In genomic region chr2:130813722-130814121, GRCh38 we compare ENCODE assay signal across 15 cellular contexts. TPM values are rescaled to one million over a fixed set of nuclear protein-coding genes. Genes with fewer than 3 reads are reported as not detected.
DNase-seq lines count a peak whose midpoint lies in the region; ATAC-seq and TF ChIP-seq lines count a peak whose summit lies in the region.
"Had no signal": no experiment of that assay in that cellular context is flagged by ENCODE, and none has a peak within 500 bp of the region (broad histone marks: within the 10 kb centered on the region; RNA-seq: fewer than 3 reads in every experiment).

No MANE protein-coding gene starts in this region.

- peak overlapping the region; percentile 61 for H3K14ac ChIP-seq in neuronal stem cell (ENCODE audit: low read length)

- H3K18ac ChIP-seq in neuronal stem cell (ENCODE audit: low read length): peak overlapping the region; percentile 62

- DNase-seq in H7 (peak; percentile 13), chondrocyte (ENCODE audit: low spot score) (peak; percentile 38), mesenteric fat pad (ENCODE audit: low spot score) (peak; percentile 72), neuronal stem cell (ENCODE audit: low spot score) (no peak), AG08395 (ENCODE audit: low spot score) (no peak), NCI-H1417 (lab: John Stamatoyannopoulos, UW) (no peak)
- DNase-seq in activated CD4-positive, alpha-beta T cell treated with anti-CD3 and anti-CD28 coated beads for 36 hours: no peak
- DNase-seq: CD4-positive, CD25-positive, alpha-beta regulatory T cell; DMS53; GF-D8 had no signal

- no CpG with 5 or more reads among the region's 5 CpGs for WGBS in neuronal stem cell (ENCODE audit: extremely low coverage in 2 of 2, insufficient read length in 2 of 2, insufficient replicate concordance in 1 of 2), 2 donors

- no peak for TF ChIP-seq CTCF in chondrocyte (IDR thresholded peaks at IDR 0.05)

- H3K79me1 ChIP-seq in neuronal stem cell (ENCODE audit: low read depth, low read length): no peaks in the 10 kb centered on the region

- H2AFZ ChIP-seq in neuronal stem cell (ENCODE audit: low read length): no peak overlapping the region

- peaks cover 0 to 1% of the 10 kb centered on the region in 2 donors for H3K9me3 ChIP-seq in neuronal stem cell (replicated peaks in 1 of 2; ENCODE audit: control insufficient read depth in 2 of 2, insufficient read depth in 1 of 2, low read depth in 1 of 2, low read length in 2 of 2)

- no peaks in the 10 kb centered on the region for H3K36me3 ChIP-seq in H7 (replicated peaks; ENCODE audit: control insufficient read depth, insufficient read depth, low read length)
- H3K36me3 ChIP-seq in neuronal stem cell (replicated peaks in 1 of 2; ENCODE audit: control insufficient read depth in 2 of 2, insufficient read depth in 2 of 2, low read length in 2 of 2): no peaks in the 10 kb centered on the region
- H3K36me3 ChIP-seq: BLaER1 treated with 17β-estradiol and CSF1 and Interleukin-3, amounts not matched to agents 10 nM and 100 nM had no signal

- no peak overlapping the region for H2AK5ac ChIP-seq in neuronal stem cell (ENCODE audit: low read depth, low read length)

- no peak overlapping the region for H2BK120ac ChIP-seq in neuronal stem cell (ENCODE audit: low read depth, low read length)

- H2BK5ac ChIP-seq in neuronal stem cell (ENCODE audit: low read length): peak overlapping the region; percentile 56

- H3K9me3 Mint-ChIP-seq in chondrocyte (ENCODE audit: low read depth): peaks cover 5% of the 10 kb centered on the region
- H3K9me3 Mint-ChIP-seq in activated CD4-positive, alpha-beta T cell treated with anti-CD3 and anti-CD28 coated beads for 36 hours (ENCODE audit: low read depth): no peaks in the 10 kb centered on the region

- H3K27ac Mint-ChIP-seq in chondrocyte (ENCODE audit: unreplicated experiment): no peak overlapping the region
- H3K27ac Mint-ChIP-seq in activated CD4-positive, alpha-beta T cell treated with anti-CD3 and anti-CD28 coated beads for 36 hours: no peak overlapping the region
- H3K27ac Mint-ChIP-seq: CD4-positive, CD25-positive, alpha-beta regulatory T cell had no signal

- no peak overlapping the region for H4K91ac ChIP-seq in neuronal stem cell (ENCODE audit: low read depth, low read length, poor library complexity)

- intact Hi-C loops in activated CD4-positive, alpha-beta T cell treated with anti-CD3 and anti-CD28 coated beads for 36 hours (cut with DNase I, micrococcal nuclease): no loop called here

- H3K4me3 ChIP-seq in H7 (ENCODE audit: insufficient read depth, low read depth, low read length): no peak overlapping the region
- H3K4me3 ChIP-seq in neuronal stem cell (ENCODE audit: low read length in 2 of 2): no peak overlapping the region
- H3K4me3 ChIP-seq: BLaER1 treated with 17β-estradiol and CSF1 and Interleukin-3, amounts not matched to agents 10 nM and 100 nM had no signal

- H3K9ac ChIP-seq in neuronal stem cell (ENCODE audit: low read depth, low read length, poor library complexity): no peak overlapping the region
- H3K9ac ChIP-seq: BLaER1 treated with 17β-estradiol and CSF1 and Interleukin-3, amounts not matched to agents 10 nM and 100 nM had no signal

- no peak overlapping the region for H2BK12ac ChIP-seq in neuronal stem cell (ENCODE audit: low read length)

- peaks cover 24% of the 10 kb centered on the region for H3K27me3 Mint-ChIP-seq in chondrocyte (ENCODE audit: low read depth)
- H3K27me3 Mint-ChIP-seq in activated CD4-positive, alpha-beta T cell treated with anti-CD3 and anti-CD28 coated beads for 36 hours: peaks cover 13% of the 10 kb centered on the region

- POLR2A ChIA-PET in activated CD4-positive, alpha-beta T cell treated with anti-CD3 and anti-CD28 coated beads for 36 hours (lab: Charles Lee): no interaction called here

- H4K8ac ChIP-seq in neuronal stem cell (ENCODE audit: low read depth, low read length): no peak overlapping the region

- no peaks in the 10 kb centered on the region for H3K4me1 Mint-ChIP-seq in chondrocyte (ENCODE audit: low read depth)
- no peaks in the 10 kb centered on the region for H3K4me1 Mint-ChIP-seq in activated CD4-positive, alpha-beta T cell treated with anti-CD3 and anti-CD28 coated beads for 36 hours

- no peak overlapping the region for H3K4me2 ChIP-seq in neuronal stem cell (ENCODE audit: insufficient read depth, low read length, poor library complexity, severe bottlenecking)
- H3K4me2 ChIP-seq: BLaER1 treated with 17β-estradiol and CSF1 and Interleukin-3, amounts not matched to agents 10 nM and 100 nM had no signal

- no peak overlapping the region for H3K4ac ChIP-seq in neuronal stem cell (ENCODE audit: low read length)

- no peak overlapping the region for H3K23ac ChIP-seq in neuronal stem cell (ENCODE audit: low read depth, low read length, poor library complexity)

- H3K27me3 ChIP-seq in H7 (ENCODE audit: control insufficient read depth, insufficient read depth, low read length) (no peaks in the 10 kb centered on the region), neuronal stem cell (ENCODE audit: control insufficient read depth in 3 of 3, insufficient read depth in 3 of 3, low read depth in 1 of 3, low read length in 3 of 3) (no peaks in the 10 kb centered on the region)
- H3K27me3 ChIP-seq: BLaER1 treated with 17β-estradiol and CSF1 and Interleukin-3, amounts not matched to agents 10 nM and 100 nM had no signal

- H3K36me3 Mint-ChIP-seq in chondrocyte (ENCODE audit: low read depth): no peaks in the 10 kb centered on the region
- no peaks in the 10 kb centered on the region for H3K36me3 Mint-ChIP-seq in activated CD4-positive, alpha-beta T cell treated with anti-CD3 and anti-CD28 coated beads for 36 hours (ENCODE audit: low read depth)

- peaks cover 0 to 8% of the 10 kb centered on the region in 2 donors for H3K4me1 ChIP-seq in neuronal stem cell (ENCODE audit: control insufficient read depth in 2 of 2, insufficient read depth in 1 of 2, low read depth in 1 of 2, low read length in 2 of 2)

- CTCF ChIA-PET in activated CD4-positive, alpha-beta T cell treated with anti-CD3 and anti-CD28 coated beads for 36 hours (lab: Charles Lee): interaction anchor here (1.0 kb wide), 1 partner anchor 60 kb away, joined by 5 read pairs; no protein-coding TSS in a partner anchor

- H3K4me3 Mint-ChIP-seq in chondrocyte (ENCODE audit: unreplicated experiment): no peak overlapping the region
- no peak overlapping the region for H3K4me3 Mint-ChIP-seq in activated CD4-positive, alpha-beta T cell treated with anti-CD3 and anti-CD28 coated beads for 36 hours
- H3K4me3 Mint-ChIP-seq: CD4-positive, CD25-positive, alpha-beta regulatory T cell had no signal

- ATAC-seq in GM21717 (IDR thresholded peaks at IDR 0.05; ENCODE audit: unreplicated experiment): no peak
- no peak for ATAC-seq in activated CD4-positive, alpha-beta T cell treated with anti-CD3 and anti-CD28 coated beads for 36 hours

- no peak overlapping the region for H3K27ac ChIP-seq in neuronal stem cell (replicated peaks; ENCODE audit: low read length)
- H3K27ac ChIP-seq: 22Rv1; BLaER1 treated with 17β-estradiol and CSF1 and Interleukin-3, amounts not matched to agents 10 nM and 100 nM had no signal

- no peak overlapping the region for H2BK15ac ChIP-seq in neuronal stem cell (ENCODE audit: low read length)

RNA-seq across cellular contexts. Expression of gene ARHGEF4, which starts 23.0 kb away (rescaled TPM):
- total RNA-seq in H7 (2014; rRNA removed; shearing (Covaris generic)): 15.3 and 15.6 TPM in 2 replicates
- total RNA-seq in chondrocyte (6.3 to 12.3 TPM (median 10.6 TPM) in 3 replicates), mesenteric fat pad (9.4 TPM)
- 38.1 TPM for polyA plus RNA-seq in neuronal stem cell (2013, experiment 1 of 2)
- 36.3 TPM for polyA plus RNA-seq in neuronal stem cell (2013, experiment 2 of 2)
- 1 to 10 TPM; 1.2 to 1.9 TPM for total RNA-seq in activated CD4-positive, alpha-beta T cell treated with anti-CD3 and anti-CD28 coated beads for 36 hours

RNA-seq across cellular contexts. Expression of gene AMER3, which starts 58.4 kb away (rescaled TPM):
- 0.04 and 0.14 TPM in 2 replicates for total RNA-seq in H7 (2014; rRNA removed; shearing (Covaris generic))
- total RNA-seq in chondrocyte: not detected in 3 replicates
- not detected for total RNA-seq in mesenteric fat pad
- polyA plus RNA-seq in neuronal stem cell (2013, experiment 1 of 2): 0.01 TPM
- not detected for polyA plus RNA-seq in neuronal stem cell (2013, experiment 2 of 2)
- not detected for total RNA-seq in activated CD4-positive, alpha-beta T cell treated with anti-CD3 and anti-CD28 coated beads for 36 hours
- total RNA-seq: A673; CD4-positive, CD25-positive, alpha-beta regulatory T cell; HepG2 had no signal
- polyA plus RNA-seq: CD4-positive, CD25-positive, alpha-beta regulatory T cell; HepG2 had no signal

Comparison
In these comparisons a context has a peak if more than half of its experiments do, and no peak if none do; other contexts are left out.
1. DNase-seq: peak in H7 (single experiment), chondrocyte (single experiment) and mesenteric fat pad (single experiment); none in neuronal stem cell (single experiment), AG08395 (single experiment), activated CD4-positive, alpha-beta T cell treated with anti-CD3 and anti-CD28 coated beads for 36 hours (single experiment) and NCI-H1417 (0 of 3).